8 cellular contexts compared by ENCODE assay signal in genomic region chr2:219430633-219431615, GRCh38. TPM values are rescaled to one million over a fixed set of nuclear protein-coding genes. Genes with fewer than 3 reads are reported as not detected.
DNase-seq lines count a peak whose midpoint lies in the region; ATAC-seq, FAIRE-seq and TF ChIP-seq lines count a peak whose summit lies in the region.

No MANE protein-coding gene starts in this region.

- H3K27ac ChIP-seq in HL-60 (replicated peaks): no peak overlapping the region

- H3K4me3 Mint-ChIP-seq in activated B cell treated with CpG ODN at 0.5 μM for 24 hours: no peak overlapping the region

- ATAC-seq in activated B cell treated with CpG ODN at 0.5 μM for 24 hours (ENCODE audit: low read depth): peak; percentile 37
- no peak for ATAC-seq in HG03565 (IDR thresholded peaks at IDR 0.05; ENCODE audit: unreplicated experiment)
- no peak for ATAC-seq in GM21786 (IDR thresholded peaks at IDR 0.05; ENCODE audit: unreplicated experiment)

- POLR2A ChIA-PET in AG04449 (lab: Yijun Ruan, JAX) (interaction anchor here (0.6 kb wide), 1 partner anchor 11 kb away, joined by 5 read pairs; no protein-coding TSS in a partner anchor), activated B cell treated with CpG ODN at 0.5 μM for 24 hours (lab: Charles Lee) (no interaction called here)

- H3K36me3 Mint-ChIP-seq in activated B cell treated with CpG ODN at 0.5 μM for 24 hours (ENCODE audit: low read depth): no peaks in the 10 kb centered on the region

- H3K4me3 ChIP-seq in AG04449 (ENCODE audit: low read depth, low read length) (no peak overlapping the region), HL-60 (replicated peaks; ENCODE audit: insufficient read depth, low read length) (no peak overlapping the region)

- peaks cover 17% of the 10 kb centered on the region for H3K27me3 ChIP-seq in HL-60 (ENCODE audit: insufficient read depth, poor library complexity, severe bottlenecking)

- H3K27ac Mint-ChIP-seq in activated B cell treated with CpG ODN at 0.5 μM for 24 hours: no peak overlapping the region

- no peak for FAIRE-seq in GM12892 (lab: Jason Lieb, UNC)

- no peaks in the 10 kb centered on the region for H3K9me3 Mint-ChIP-seq in activated B cell treated with CpG ODN at 0.5 μM for 24 hours

- no peak for TF ChIP-seq POLR2A in GM12892 (IDR thresholded peaks at IDR 0.05; ENCODE audit: low read depth, low read length)

- TF ChIP-seq CTCF in AG04449 (IDR thresholded peaks at IDR 0.05; ENCODE audit: insufficient read depth, low read length, missing control alignments) (peak; percentile 48), HL-60 (IDR thresholded peaks at IDR 0.05; ENCODE audit: insufficient read depth, low read length) (peak; percentile 16), activated B cell treated with CpG ODN at 0.5 μM for 24 hours (IDR thresholded peaks at IDR 0.05) (no peak)

- DNase-seq in AG04449 (ENCODE audit: low read depth, low spot score) (no peak), HL-60 (ENCODE audit: low read depth in 1 of 2, low spot score in 1 of 2) (peak in 1 of 2 experiments; percentile 32), activated B cell treated with CpG ODN at 0.5 μM for 24 hours (no peak), kidney tubule cell (ENCODE audit: low spot score) (peak; percentile 38), GM12892 (ENCODE audit: insufficient read length) (no peak)
- no peak for DNase-seq in stimulated activated CD4-positive, alpha-beta T cell treated with anti-CD3 and anti-CD28 coated beads, Interleukin-15, amount 100 ng/mL, for 24 hours

- CTCF ChIA-PET in AG04449 (lab: Yijun Ruan, JAX): interaction anchor here (0.7 to 6.3 kb wide), 23 partner anchors 10 to 259 kb away, joined by 3 to 59 read pairs (median 5); partner anchors contain the start of genes DES and GMPPA
- CTCF ChIA-PET in activated B cell treated with CpG ODN at 0.5 μM for 24 hours (lab: Charles Lee): interaction anchor here (1.9 kb wide), 1 partner anchor 99 kb away, joined by 5 read pairs; no protein-coding TSS in a partner anchor

- peaks cover 27% of the 10 kb centered on the region for H3K27me3 Mint-ChIP-seq in activated B cell treated with CpG ODN at 0.5 μM for 24 hours

- no peaks in the 10 kb centered on the region for H3K4me1 Mint-ChIP-seq in activated B cell treated with CpG ODN at 0.5 μM for 24 hours

- intact Hi-C loops in activated B cell treated with CpG ODN at 0.5 μM for 24 hours (cut with micrococcal nuclease): no loop called here

RNA-seq across cellular contexts. Expression of gene SPEG, which starts 3.7 kb away (rescaled TPM):
- total RNA-seq in activated B cell treated with CpG ODN at 0.5 μM for 24 hours: 0.09 and 0.42 TPM in 2 replicates
- not detected for polyA plus RNA-seq in GM12892 (2012; ENCODE audit: missing spikeins)

RNA-seq across cellular contexts. Expression of gene DES, which starts 12.7 kb away (rescaled TPM):
- not detected in 2 replicates for total RNA-seq in activated B cell treated with CpG ODN at 0.5 μM for 24 hours
- not detected for polyA plus RNA-seq in GM12892 (2012; ENCODE audit: missing spikeins)

RNA-seq across cellular contexts. Expression of gene DNPEP, which starts 43.2 kb away (rescaled TPM):
- total RNA-seq in activated B cell treated with CpG ODN at 0.5 μM for 24 hours: 89.0 and 93.4 TPM in 2 replicates
- 67.0 TPM for polyA plus RNA-seq in GM12892 (2012; ENCODE audit: missing spikeins)
